In the genomic region with DNA sequence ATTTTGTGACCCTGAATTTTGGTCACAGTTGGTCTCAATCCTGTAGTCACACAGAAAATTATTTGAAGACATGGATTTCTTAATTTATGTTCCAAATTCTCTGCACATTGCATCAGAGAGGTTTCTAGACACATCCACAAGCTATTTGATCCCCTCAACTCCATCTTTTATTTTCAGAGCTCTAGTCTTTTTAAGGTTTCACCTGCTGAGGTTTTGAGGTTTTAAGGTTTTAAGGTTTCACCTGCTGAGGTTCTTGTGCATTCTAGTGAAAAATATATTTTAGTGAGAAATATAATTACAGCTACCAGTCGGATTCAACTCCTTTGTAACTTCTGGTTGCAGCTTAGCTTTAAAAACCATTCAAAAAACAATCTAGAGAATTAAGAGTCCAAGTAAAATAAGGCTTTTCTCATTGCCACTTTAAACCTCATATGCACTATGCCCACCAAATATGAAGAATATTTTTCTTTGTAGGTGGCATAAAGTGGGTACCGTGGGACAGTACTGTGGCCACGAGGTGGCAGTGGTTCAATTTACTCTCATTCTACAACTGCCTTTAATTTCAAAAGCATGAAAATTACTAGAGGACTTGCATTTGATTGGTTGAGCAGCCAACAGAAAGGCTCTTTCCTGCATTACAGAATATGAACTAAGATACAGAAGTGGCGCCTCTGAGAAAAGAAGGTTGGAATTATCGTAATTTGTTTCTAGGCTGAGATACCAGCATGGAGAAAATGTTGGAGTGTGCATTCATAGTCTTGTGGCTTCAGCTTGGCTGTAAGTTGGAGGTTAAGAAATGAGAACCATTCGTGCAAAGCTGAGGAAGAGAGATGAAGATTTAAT, we compare ENCODE assay signal across 8 cellular contexts.
A peak's percentile ranks its signal among the peaks of the same experiment; 100 is the strongest.
DNase-seq lines count a peak whose midpoint lies in the region; ATAC-seq and TF ChIP-seq lines count a peak whose summit lies in the region.

No MANE protein-coding gene starts in this region.

- TF ChIP-seq CTCF in Panc1 (IDR thresholded peaks at IDR 0.05) (peak; percentile 47; the same call in 1 of the 2 replicates), body of pancreas (IDR thresholded peaks at IDR 0.05) (peak; percentile 11 to 41 (median 27))

- no TSS peak for BruUV-seq in Panc1 (replicated peaks; lab: Mats Ljungman, UMichigan)

- H3K27ac Mint-ChIP-seq in naive thymus-derived CD8-positive, alpha-beta T cell, result peak overlapping the region in 9 of 10 donors; percentile 71 to 91 (median 84)

- 32 to 40% methylated on average over 6 of the region's 6 CpGs for WGBS in body of pancreas, 2 donors

- DNase-seq in NCI-H82 (lab: John Stamatoyannopoulos, UW) (peak; percentile 7), NCI-H82 treated with DMSO at 0.1 percent for 48 hours (lab: John Stamatoyannopoulos, UW; ENCODE audit: unreplicated experiment) (no peak), Panc1 (ENCODE audit: low read depth, low spot score) (no peak), body of pancreas (peak in 1 of 4 donors; percentile 17), NCI-H1930 (lab: John Stamatoyannopoulos, UW) (no peak)
- peak; percentile 11 to 71 (median 44) for DNase-seq in naive thymus-derived CD8-positive, alpha-beta T cell

- no peaks in the 10 kb centered on the region for H3K9me3 Mint-ChIP-seq in naive thymus-derived CD8-positive, alpha-beta T cell

- intact Hi-C loops in Panc1 (cut with micrococcal nuclease; ENCODE audit: unreplicated experiment), result no loop called here
- intact Hi-C loops in body of pancreas (cut with DNase I), result no loop called here

- H3K4me1 Mint-ChIP-seq in naive thymus-derived CD8-positive, alpha-beta T cell, result peaks cover 0 to 18% (median 7%) of the 10 kb centered on the region in 4 donors

- no peak for ATAC-seq in Panc1
- ATAC-seq in body of pancreas, result no peak
- ATAC-seq in naive thymus-derived CD8-positive, alpha-beta T cell, result peak; percentile 96 to 97
- no peak for ATAC-seq in HG03025 (IDR thresholded peaks at IDR 0.05; ENCODE audit: low FRiP score, unreplicated experiment)
- ATAC-seq in GM18511 (IDR thresholded peaks at IDR 0.05; ENCODE audit: unreplicated experiment), result no peak

- POLR2A ChIA-PET in Panc1 (lab: Charles Lee), result no interaction called here
- POLR2A ChIA-PET in naive thymus-derived CD8-positive, alpha-beta T cell (lab: Charles Lee), result interaction anchor here (0.6 to 1.3 kb wide), 5 partner anchors 31 to 517 kb away, joined by 3 to 4 read pairs (median 3); no protein-coding TSS in a partner anchor

- H3K27me3 Mint-ChIP-seq in naive thymus-derived CD8-positive, alpha-beta T cell, result peaks cover 0 to 16% (median 0%) of the 10 kb centered on the region in 5 donors

- H3K27ac ChIP-seq in Panc1 (ENCODE audit: low read length), result no peak overlapping the region
- H3K27ac ChIP-seq in body of pancreas, result no peak overlapping the region

- H3K4me1 ChIP-seq in Panc1 (ENCODE audit: control insufficient read depth, insufficient read depth, low read length) (no peaks in the 10 kb centered on the region), body of pancreas (no peaks in the 10 kb centered on the region)

- H3K36me3 ChIP-seq in Panc1 (ENCODE audit: control insufficient read depth, insufficient read depth, low read length) (no peaks in the 10 kb centered on the region), body of pancreas (replicated peaks in 1 of 2; ENCODE audit: insufficient read depth in 1 of 2, low read depth in 2 of 2) (no peaks in the 10 kb centered on the region)

- H3K4me3 ChIP-seq in Panc1 (ENCODE audit: low read depth in 2 of 2, low read length in 2 of 2) (no peak overlapping the region), body of pancreas (no peak overlapping the region)

- H3K9me3 ChIP-seq in Panc1 (ENCODE audit: control insufficient read depth, insufficient read depth, low read depth, low read length) (no peaks in the 10 kb centered on the region), body of pancreas (no peaks in the 10 kb centered on the region)

- peaks cover 2% of the 10 kb centered on the region for H3K27me3 ChIP-seq in Panc1 (ENCODE audit: control insufficient read depth, insufficient read depth, low read length)
- H3K27me3 ChIP-seq in body of pancreas, result no peaks in the 10 kb centered on the region

- H3K4me3 Mint-ChIP-seq in naive thymus-derived CD8-positive, alpha-beta T cell, result peak overlapping the region; percentile 60 to 88 (median 84)

- CTCF ChIA-PET in Panc1 (lab: Charles Lee), result interaction anchor here (1.3 to 1.5 kb wide), 2 partner anchors 13 to 43 kb away, joined by 3 to 5 read pairs; no protein-coding TSS in a partner anchor

- no peak for TF ChIP-seq POLR2A in body of pancreas (IDR thresholded peaks at IDR 0.05)

- in situ Hi-C loops in Panc1 (cut with HindIII; ENCODE audit: low pct_unique_long_range_greater_than_20kb, low sequenced_read_pairs), result no loop called here

- H3K36me3 Mint-ChIP-seq in naive thymus-derived CD8-positive, alpha-beta T cell, result no peaks in the 10 kb centered on the region

Comparison
In these comparisons a context has a peak if more than half of its experiments do, and no peak if none do; other contexts are left out.
1. DNase-seq: peak in NCI-H82 (single experiment) and naive thymus-derived CD8-positive, alpha-beta T cell (10 of 10); none in NCI-H82 treated with DMSO at 0.1 percent for 48 hours (single experiment), Panc1 (single experiment) and NCI-H1930 (0 of 2).
2. ATAC-seq: peak in naive thymus-derived CD8-positive, alpha-beta T cell (2 of 2); none in Panc1 (single experiment), body of pancreas (single experiment), HG03025 (single experiment) and GM18511 (single experiment).